ENCODE assay signal across 8 cellular contexts in the genomic region with DNA sequence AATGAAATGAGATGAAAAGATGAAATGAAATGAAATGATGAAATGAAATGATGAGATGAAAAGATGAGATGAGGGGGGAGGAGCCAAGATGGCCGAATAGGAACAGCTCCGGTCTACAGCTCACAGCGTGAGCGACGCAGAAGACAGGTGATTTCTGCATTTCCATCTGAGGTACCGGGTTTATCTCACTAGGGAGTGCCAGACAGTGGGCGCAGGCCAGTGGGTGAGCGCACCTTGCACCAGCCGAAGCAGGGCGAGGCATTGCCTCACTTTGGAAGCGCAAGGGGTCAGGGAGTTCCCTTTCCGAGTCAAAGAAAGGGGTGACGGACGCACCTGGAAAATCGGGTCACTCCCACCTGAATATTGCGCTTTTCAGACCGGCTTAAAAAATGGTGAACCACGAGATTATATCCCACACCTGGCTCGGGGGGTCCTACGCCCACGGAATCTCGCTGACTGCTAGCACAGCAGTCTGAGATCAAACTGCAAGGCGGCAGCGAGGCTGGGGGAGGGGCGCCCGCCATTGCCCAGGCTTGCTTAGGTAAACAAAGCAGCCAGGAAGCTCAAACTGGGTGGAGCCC.
DNase-seq lines count a peak whose midpoint lies in the region; ATAC-seq and TF ChIP-seq lines count a peak whose summit lies in the region.
"Not testable (repeated sequence)": the region's sequence is repeated elsewhere in the genome, so short reads cannot be mapped to it uniquely, and the experiment has no call there.

No MANE protein-coding gene starts in this region.

- not testable (repeated sequence) for H3K27me3 Mint-ChIP-seq in CD4-positive, CD25-positive, alpha-beta regulatory T cell; IgD-negative memory B cell; memory B cell
- H3K27me3 Mint-ChIP-seq in activated CD8-positive, alpha-beta memory T cell treated with anti-CD3 and anti-CD28 coated beads, Interleukin-2, amount 10 ng/mL, durations not matched to agents 7 days and 5 days = peaks cover 14% of the 10 kb centered on the region
- peaks cover 12% of the 10 kb centered on the region for H3K27me3 Mint-ChIP-seq in activated naive CD8-positive, alpha-beta T cell treated with anti-CD3 and anti-CD28 coated beads, Interleukin-2, amount 10 ng/mL, durations not matched to agents 7 days and 5 days

- TF ChIP-seq CTCF in SU-DHL-6 (IDR thresholded peaks at IDR 0.05; ENCODE audit: insufficient read depth, low read length, poor library complexity, severe bottlenecking); prostate gland (IDR thresholded peaks at IDR 0.05): not testable (repeated sequence)

- H3K4me3 ChIP-seq in CD4-positive, CD25-positive, alpha-beta regulatory T cell (ENCODE audit: low read depth, low read length) = not testable (repeated sequence)
- peak overlapping the region; percentile 37 for H3K4me3 ChIP-seq in SU-DHL-6 (ENCODE audit: insufficient read depth, low read length, poor library complexity, severe bottlenecking)
- peak overlapping the region; percentile 22 to 25 for H3K4me3 ChIP-seq in prostate gland

- peak overlapping the region in 2 of 3 donors; percentile 60 to 64 for H3K27ac Mint-ChIP-seq in CD4-positive, CD25-positive, alpha-beta regulatory T cell
- H3K27ac Mint-ChIP-seq in IgD-negative memory B cell = peak overlapping the region in 2 of 3 donors; percentile 82 to 84
- peak overlapping the region; percentile 16 for H3K27ac Mint-ChIP-seq in activated CD8-positive, alpha-beta memory T cell treated with anti-CD3 and anti-CD28 coated beads, Interleukin-2, amount 10 ng/mL, durations not matched to agents 7 days and 5 days
- peak overlapping the region; percentile 60 for H3K27ac Mint-ChIP-seq in activated naive CD8-positive, alpha-beta T cell treated with anti-CD3 and anti-CD28 coated beads, Interleukin-2, amount 10 ng/mL, durations not matched to agents 7 days and 5 days
- H3K27ac Mint-ChIP-seq in memory B cell = peak overlapping the region; percentile 13

- not testable (repeated sequence) for H4K20me1 ChIP-seq in SU-DHL-6 (ENCODE audit: low read depth, low read length)

- not testable (repeated sequence) for ATAC-seq in CD4-positive, CD25-positive, alpha-beta regulatory T cell (ENCODE audit: low read depth in 2 of 2); activated CD8-positive, alpha-beta memory T cell treated with anti-CD3 and anti-CD28 coated beads, Interleukin-2, amount 10 ng/mL, durations not matched to agents 7 days and 5 days; activated naive CD8-positive, alpha-beta T cell treated with anti-CD3 and anti-CD28 coated beads, Interleukin-2, amount 10 ng/mL, durations not matched to agents 7 days and 5 days (ENCODE audit: low read depth); memory B cell (ENCODE audit: low read depth)

- H3K9ac ChIP-seq in SU-DHL-6 (ENCODE audit: low read length) = peak overlapping the region; percentile 35; the same call in 1 of the 2 replicates

- CTCF ChIA-PET in activated CD8-positive, alpha-beta memory T cell treated with anti-CD3 and anti-CD28 coated beads, Interleukin-2, amount 10 ng/mL, durations not matched to agents 7 days and 5 days (lab: Charles Lee) = not testable (repeated sequence)

- peaks cover 1 to 21% (median 14%) of the 10 kb centered on the region in 7 donors for H3K9me3 Mint-ChIP-seq in CD4-positive, CD25-positive, alpha-beta regulatory T cell
- H3K9me3 Mint-ChIP-seq in IgD-negative memory B cell (peaks cover 8 to 14% (median 12%) of the 10 kb centered on the region in 3 donors), memory B cell (peaks cover 15% of the 10 kb centered on the region)
- peaks cover 16% of the 10 kb centered on the region for H3K9me3 Mint-ChIP-seq in activated CD8-positive, alpha-beta memory T cell treated with anti-CD3 and anti-CD28 coated beads, Interleukin-2, amount 10 ng/mL, durations not matched to agents 7 days and 5 days (ENCODE audit: low read depth)
- peaks cover 16% of the 10 kb centered on the region for H3K9me3 Mint-ChIP-seq in activated naive CD8-positive, alpha-beta T cell treated with anti-CD3 and anti-CD28 coated beads, Interleukin-2, amount 10 ng/mL, durations not matched to agents 7 days and 5 days

- H3F3A ChIP-seq in SU-DHL-6 (ENCODE audit: insufficient read depth) = not testable (repeated sequence)

- peaks cover 4 to 25% (median 10%) of the 10 kb centered on the region in 4 donors for H3K4me1 Mint-ChIP-seq in CD4-positive, CD25-positive, alpha-beta regulatory T cell
- H3K4me1 Mint-ChIP-seq in IgD-negative memory B cell (peaks cover 3 to 12% (median 4%) of the 10 kb centered on the region in 3 donors), memory B cell (peaks cover 13% of the 10 kb centered on the region)
- H3K4me1 Mint-ChIP-seq in activated CD8-positive, alpha-beta memory T cell treated with anti-CD3 and anti-CD28 coated beads, Interleukin-2, amount 10 ng/mL, durations not matched to agents 7 days and 5 days; activated naive CD8-positive, alpha-beta T cell treated with anti-CD3 and anti-CD28 coated beads, Interleukin-2, amount 10 ng/mL, durations not matched to agents 7 days and 5 days: not testable (repeated sequence)

- not testable (repeated sequence) for H3K9me2 ChIP-seq in SU-DHL-6 (replicated peaks; ENCODE audit: insufficient read depth, low read length)

- peak overlapping the region; percentile 81 to 85 (median 83) for H3K4me3 Mint-ChIP-seq in CD4-positive, CD25-positive, alpha-beta regulatory T cell
- H3K4me3 Mint-ChIP-seq in IgD-negative memory B cell (peak overlapping the region; percentile 7 to 87 (median 78)), memory B cell (peak overlapping the region; percentile 71)
- H3K4me3 Mint-ChIP-seq in activated CD8-positive, alpha-beta memory T cell treated with anti-CD3 and anti-CD28 coated beads, Interleukin-2, amount 10 ng/mL, durations not matched to agents 7 days and 5 days = peak overlapping the region; percentile 54
- peak overlapping the region; percentile 26 for H3K4me3 Mint-ChIP-seq in activated naive CD8-positive, alpha-beta T cell treated with anti-CD3 and anti-CD28 coated beads, Interleukin-2, amount 10 ng/mL, durations not matched to agents 7 days and 5 days

- H3K27me3 ChIP-seq in CD4-positive, CD25-positive, alpha-beta regulatory T cell (ENCODE audit: control insufficient read depth, insufficient read depth, low read length); SU-DHL-6 (ENCODE audit: low read length); prostate gland (replicated peaks; ENCODE audit: insufficient read depth): not testable (repeated sequence)

- H3K36me3 Mint-ChIP-seq in CD4-positive, CD25-positive, alpha-beta regulatory T cell = peaks cover 13% of the 10 kb centered on the region
- not testable (repeated sequence) for H3K36me3 Mint-ChIP-seq in IgD-negative memory B cell
- H3K36me3 Mint-ChIP-seq in activated CD8-positive, alpha-beta memory T cell treated with anti-CD3 and anti-CD28 coated beads, Interleukin-2, amount 10 ng/mL, durations not matched to agents 7 days and 5 days = peaks cover 18% of the 10 kb centered on the region
- peaks cover 19% of the 10 kb centered on the region for H3K36me3 Mint-ChIP-seq in activated naive CD8-positive, alpha-beta T cell treated with anti-CD3 and anti-CD28 coated beads, Interleukin-2, amount 10 ng/mL, durations not matched to agents 7 days and 5 days
- H3K36me3 Mint-ChIP-seq in memory B cell = peaks cover 16% of the 10 kb centered on the region

- not testable (repeated sequence) for H3K27ac ChIP-seq in CD4-positive, CD25-positive, alpha-beta regulatory T cell (ENCODE audit: insufficient read depth, low read length, poor library complexity, severe bottlenecking); SU-DHL-6 (ENCODE audit: low read depth, low read length); prostate gland
- H3K27ac ChIP-seq in epithelial cell of prostate = peak overlapping the region; percentile 71

- peak in 2 of 3 donors; percentile 16 to 34 for DNase-seq in CD4-positive, CD25-positive, alpha-beta regulatory T cell
- DNase-seq in activated CD8-positive, alpha-beta memory T cell treated with anti-CD3 and anti-CD28 coated beads, Interleukin-2, amount 10 ng/mL, durations not matched to agents 7 days and 5 days; epithelial cell of prostate (ENCODE audit: low read depth, low spot score); memory B cell (ENCODE audit: low spot score in 2 of 2); prostate gland (ENCODE audit: low spot score): not testable (repeated sequence)
- peak; percentile 29 for DNase-seq in activated naive CD8-positive, alpha-beta T cell treated with anti-CD3 and anti-CD28 coated beads, Interleukin-2, amount 10 ng/mL, durations not matched to agents 7 days and 5 days

- H3K36me3 ChIP-seq in CD4-positive, CD25-positive, alpha-beta regulatory T cell (ENCODE audit: control insufficient read depth, insufficient read depth, low read length); SU-DHL-6 (ENCODE audit: low read length); prostate gland: not testable (repeated sequence)

- H2AFZ ChIP-seq in SU-DHL-6 (ENCODE audit: low read depth, low read length, severe bottlenecking) = not testable (repeated sequence)

- intact Hi-C loops in prostate gland (cut with DNase I) = not testable (repeated sequence)

- 62% methylated on average over 26 of the region's 26 CpGs for WGBS in prostate gland

- POLR2A ChIA-PET in activated naive CD8-positive, alpha-beta T cell treated with anti-CD3 and anti-CD28 coated beads, Interleukin-2, amount 10 ng/mL, durations not matched to agents 7 days and 5 days (lab: Charles Lee) = not testable (repeated sequence)

- H3K79me2 ChIP-seq in SU-DHL-6 (ENCODE audit: insufficient read depth, low read length) = not testable (repeated sequence)

- H3K4me2 ChIP-seq in SU-DHL-6 (ENCODE audit: low read depth, low read length, poor library complexity, severe bottlenecking) = not testable (repeated sequence)

- not testable (repeated sequence) for H3K4me1 ChIP-seq in CD4-positive, CD25-positive, alpha-beta regulatory T cell (ENCODE audit: control insufficient read depth, insufficient read depth, low read length, poor library complexity, severe bottlenecking); prostate gland (replicated peaks)

- not testable (repeated sequence) for H3K9me3 ChIP-seq in CD4-positive, CD25-positive, alpha-beta regulatory T cell (ENCODE audit: control insufficient read depth in 2 of 2, low read length in 2 of 2); SU-DHL-6 (ENCODE audit: insufficient read depth, low read length); prostate gland

- not testable (repeated sequence) for TF ChIP-seq POLR2A in prostate gland (IDR thresholded peaks at IDR 0.05)

Comparison
In these comparisons a context has a peak if more than half of its experiments do, and no peak if none do; other contexts are left out.
1. H3K27ac Mint-ChIP-seq: peak in every context shown above with its lines; median percentile 83 in IgD-negative memory B cell; 62 in CD4-positive, CD25-positive, alpha-beta regulatory T cell; 60 in activated naive CD8-positive, alpha-beta T cell treated with anti-CD3 and anti-CD28 coated beads, Interleukin-2, amount 10 ng/mL, durations not matched to agents 7 days and 5 days; 16 in activated CD8-positive, alpha-beta memory T cell treated with anti-CD3 and anti-CD28 coated beads, Interleukin-2, amount 10 ng/mL, durations not matched to agents 7 days and 5 days; 13 in memory B cell.
2. H3K4me3 Mint-ChIP-seq: peak in every context shown above with its lines; median percentile 83 in CD4-positive, CD25-positive, alpha-beta regulatory T cell; 78 in IgD-negative memory B cell; 71 in memory B cell; 54 in activated CD8-positive, alpha-beta memory T cell treated with anti-CD3 and anti-CD28 coated beads, Interleukin-2, amount 10 ng/mL, durations not matched to agents 7 days and 5 days; 26 in activated naive CD8-positive, alpha-beta T cell treated with anti-CD3 and anti-CD28 coated beads, Interleukin-2, amount 10 ng/mL, durations not matched to agents 7 days and 5 days.